12 cellular contexts compared by ENCODE assay signal in the genomic region with DNA sequence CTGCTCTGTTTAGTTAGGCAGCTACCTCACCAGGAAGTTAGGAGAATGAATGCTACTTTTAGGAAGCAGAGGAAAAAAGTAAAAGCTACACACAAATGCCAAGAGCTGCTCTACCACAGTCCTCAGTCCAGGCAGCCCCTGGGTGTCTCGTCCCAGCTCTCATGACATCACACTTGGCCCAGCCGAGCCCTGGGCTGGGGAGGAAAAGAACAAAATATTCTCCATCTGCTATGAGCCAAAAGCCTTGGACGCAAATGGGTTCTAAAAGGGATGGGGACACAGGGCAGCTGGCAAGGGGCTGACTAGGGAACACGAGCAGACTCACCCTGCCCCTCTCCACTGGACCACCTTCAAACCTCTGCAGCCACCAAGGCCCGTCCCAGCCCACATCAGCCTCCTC. TPM values are rescaled to one million over a fixed set of nuclear protein-coding genes. Genes with fewer than 3 reads are reported as not detected.
A peak's percentile ranks its signal among the peaks of the same experiment; 100 is the strongest.
DNase-seq lines count a peak whose midpoint lies in the region; ATAC-seq and TF ChIP-seq lines count a peak whose summit lies in the region.
"Had no signal": no experiment of that assay in that cellular context is flagged by ENCODE, and none has a peak within 500 bp of the region (broad histone marks: within the 10 kb centered on the region; RNA-seq: fewer than 3 reads in every experiment).

No MANE protein-coding gene starts in this region.

- H3F3A ChIP-seq in MM.1S (ENCODE audit: insufficient read depth, low read length) = peaks cover 34% of the 10 kb centered on the region
- no peaks in the 10 kb centered on the region for H3F3A ChIP-seq in GM23248 (ENCODE audit: insufficient read depth)

- ATAC-seq in GM19395 (IDR thresholded peaks at IDR 0.05; ENCODE audit: unreplicated experiment) = no peak
- ATAC-seq: WTC11 had no signal

- H3K9me2 ChIP-seq in MM.1S (replicated peaks; ENCODE audit: insufficient read depth, low read length) (no peaks in the 10 kb centered on the region), GM23248 (ENCODE audit: insufficient read depth) (no peaks in the 10 kb centered on the region)

- H3K9ac ChIP-seq in MM.1S (ENCODE audit: low read length) (no peak overlapping the region), endodermal cell (ENCODE audit: extremely low read depth, low read length, poor library complexity, severe bottlenecking) (no peak overlapping the region), GM23248 (no peak overlapping the region)

- H3K9me3 Mint-ChIP-seq in endodermal cell = peaks cover 2% of the 10 kb centered on the region
- H3K9me3 Mint-ChIP-seq: nephron, WTC11 had no signal

- TF ChIP-seq CTCF in MM.1S (IDR thresholded peaks at IDR 0.05; ENCODE audit: low read length) = no peak
- TF ChIP-seq CTCF in endodermal cell (conservative IDR thresholded peaks at IDR 0.05) = no peak

- H3K27ac ChIP-seq in MM.1S (ENCODE audit: low read length) (peak overlapping the region; percentile 48; the same call in 1 of the 2 replicates), endodermal cell (ENCODE audit: low read depth, low read length) (no peak overlapping the region), substantia nigra (ENCODE audit: low read depth, low read length, poor library complexity, severe bottlenecking) (peak overlapping the region; percentile 96), GM23248 (no peak overlapping the region)

- H3K4me1 ChIP-seq in MM.1S (ENCODE audit: low read length) = peaks cover 87% of the 10 kb centered on the region
- H3K4me1 ChIP-seq in endodermal cell (ENCODE audit: control insufficient read depth, insufficient read depth, low read length) = no peaks in the 10 kb centered on the region
- 0 out of 2 replicates have a peak, but pooled peaks cover 5% of the 10 kb centered on the region for H3K4me1 ChIP-seq in GM23248 (ENCODE audit: insufficient read depth)

- WGBS in endodermal cell (ENCODE audit: insufficient coverage in 1 of 2, insufficient read length in 1 of 2), 2 experiments = 87 to 95% methylated on average over 3 to 5 of the region's 5 CpGs
- WGBS in GM23248 (ENCODE audit: low coverage in 1 of 2, low lambda C conversion rate in 2 of 2, missing lambda C conversion rate in 2 of 2), 2 experiments = 54 to 67% methylated on average over 5 of the region's 5 CpGs

- no peak overlapping the region for H3K4me3 Mint-ChIP-seq in endodermal cell
- H3K4me3 Mint-ChIP-seq: nephron, WTC11 had no signal

- H3K4me3 ChIP-seq in MM.1S (ENCODE audit: low read length) = no peak overlapping the region
- no peak overlapping the region for H3K4me3 ChIP-seq in endodermal cell (ENCODE audit: low read length)
- no peak overlapping the region for H3K4me3 ChIP-seq in GM23248
- H3K4me3 ChIP-seq: smooth muscle cell had no signal

- peaks cover 2% of the 10 kb centered on the region for H3K36me3 ChIP-seq in MM.1S (replicated peaks; ENCODE audit: insufficient read depth, low read length)
- H3K36me3 ChIP-seq in endodermal cell (ENCODE audit: control insufficient read depth, insufficient read depth, low read length) = peaks cover 13% of the 10 kb centered on the region
- H3K36me3 ChIP-seq in GM23248 (ENCODE audit: low read depth) = peaks cover 11% of the 10 kb centered on the region; the same call in 1 of the 2 replicates

- H3K27me3 ChIP-seq in MM.1S (replicated peaks; ENCODE audit: insufficient read depth, low read length) (no peaks in the 10 kb centered on the region), endodermal cell (ENCODE audit: control insufficient read depth, insufficient read depth, low read length, poor library complexity, severe bottlenecking) (no peaks in the 10 kb centered on the region), GM23248 (replicated peaks; ENCODE audit: insufficient read depth) (no peaks in the 10 kb centered on the region)

- no peaks in the 10 kb centered on the region for H3K4me1 Mint-ChIP-seq in endodermal cell

- in situ Hi-C loops in GM23248 (cut with MboI) = no loop called here

- H3K4me2 ChIP-seq in MM.1S (ENCODE audit: low read depth, low read length) = no peak overlapping the region
- H3K4me2 ChIP-seq in GM23248 (ENCODE audit: unreplicated experiment) = no peak overlapping the region
- H3K4me2 ChIP-seq: smooth muscle cell had no signal

- H4K20me1 ChIP-seq in MM.1S (ENCODE audit: insufficient read depth, low read length) (no peaks in the 10 kb centered on the region), GM23248 (ENCODE audit: insufficient read depth) (0 out of 2 replicates have a peak, but pooled peaks cover 3% of the 10 kb centered on the region)

- DNase-seq in MM.1S = no peak
- no peak for DNase-seq in endodermal cell
- peak; percentile 86 for DNase-seq in medulla oblongata (ENCODE audit: extremely low spot score)
- DNase-seq in substantia nigra (lab: John Stamatoyannopoulos, UW) = peak in 39 of 49 donors; percentile 18 to 79 (median 58)
- no peak for DNase-seq in NCI-H774 (lab: John Stamatoyannopoulos, UW)
- DNase-seq in GM23248 = no peak
- no peak for DNase-seq in activated CD8-positive, alpha-beta memory T cell treated with anti-CD3 and anti-CD28 coated beads, Interleukin-2, amount 50 U/mL, for 48 hours
- DNase-seq: kidney glomerular epithelial cell had no signal

- H3K27me3 Mint-ChIP-seq in endodermal cell (ENCODE audit: insufficient read depth) = no peaks in the 10 kb centered on the region

- H3K36me3 Mint-ChIP-seq in endodermal cell (ENCODE audit: low read depth) = peaks cover 49% of the 10 kb centered on the region

- peaks cover 80% of the 10 kb centered on the region for H3K79me2 ChIP-seq in MM.1S (ENCODE audit: low read length)
- H3K79me2 ChIP-seq in GM23248 (ENCODE audit: insufficient read depth) = peaks cover 84% of the 10 kb centered on the region

- H3K9me3 ChIP-seq in MM.1S (replicated peaks; ENCODE audit: insufficient read depth, low read length) (no peaks in the 10 kb centered on the region), endodermal cell (ENCODE audit: control insufficient read depth, low read length) (no peaks in the 10 kb centered on the region), GM23248 (ENCODE audit: low read depth) (no peaks in the 10 kb centered on the region)

- H2AFZ ChIP-seq in MM.1S (ENCODE audit: low read length) (no peak overlapping the region), GM23248 (no peak overlapping the region)

- peak overlapping the region; percentile 21 for H3K27ac Mint-ChIP-seq in endodermal cell

RNA-seq across cellular contexts. Expression of a gene that starts 26.1 kb away (rescaled TPM):
- total RNA-seq in endodermal cell = 10 to 100 TPM; 55.4 to 57.6 TPM
- polyA plus RNA-seq in endodermal cell (2013, experiment 1 of 2) = 56.1 TPM
- 47.2 TPM for polyA plus RNA-seq in endodermal cell (2013, experiment 2 of 2)
- total RNA-seq in GM23248 (2014; rRNA removed; shearing (Covaris generic)) = 73.2 and 91.0 TPM in 2 replicates
- polyA plus RNA-seq in GM23248 (2016; fragmentation: Nextera tagmentation; extraction: Ambion mirVana) = 82.7 and 83.7 TPM in 2 replicates

RNA-seq across cellular contexts. Expression of a gene that starts 44.9 kb away (rescaled TPM):
- 1 to 10 TPM; 4.7 to 5.5 TPM for total RNA-seq in endodermal cell
- 6.1 TPM for polyA plus RNA-seq in endodermal cell (2013, experiment 1 of 2)
- polyA plus RNA-seq in endodermal cell (2013, experiment 2 of 2) = 5.5 TPM
- total RNA-seq in GM23248 (2014; rRNA removed; shearing (Covaris generic)) = 68.1 and 73.0 TPM in 2 replicates
- 34.6 and 37.1 TPM in 2 replicates for polyA plus RNA-seq in GM23248 (2016; fragmentation: Nextera tagmentation; extraction: Ambion mirVana)

Comparison
In these comparisons a context has a peak if more than half of its experiments do, and no peak if none do; other contexts are left out.
1. DNase-seq: peak in medulla oblongata (single experiment) and substantia nigra (39 of 49); none in MM.1S (single experiment), endodermal cell (single experiment), NCI-H774 (single experiment), GM23248 (single experiment) and activated CD8-positive, alpha-beta memory T cell treated with anti-CD3 and anti-CD28 coated beads, Interleukin-2, amount 50 U/mL, for 48 hours (single experiment).
2. H3K27ac ChIP-seq: peak in MM.1S (single experiment) and substantia nigra (single experiment); none in endodermal cell (single experiment) and GM23248 (single experiment).
3. RNA of a gene that starts 44.9 kb away (total RNA-seq): 68.1 to 73.0 TPM in GM23248; 4.7 to 5.5 TPM in endodermal cell; every median in the first group is over 10 times any median in the second.